25 cellular contexts compared by ENCODE assay signal in genomic region chr1:69777423-69777822, GRCh38.
"Had no signal": no experiment of that assay in that cellular context is flagged by ENCODE, and none has a peak within 500 bp of the region (broad histone marks: within the 10 kb centered on the region; RNA-seq: fewer than 3 reads in every experiment).

No MANE protein-coding gene starts in this region.

- H3K9me3 Mint-ChIP-seq: nephron progenitor cell had no signal

- H3K9me3 ChIP-seq: esophagus squamous epithelium, lower lobe of right lung, prostate gland, right atrium auricular region, testis, tibial artery, upper lobe of right lung, uterus had no signal

- H3K4me2 ChIP-seq: smooth muscle cell had no signal

- H3K4me1 Mint-ChIP-seq: immature natural killer cell; naive thymus-derived CD8-positive, alpha-beta T cell; nephron progenitor cell; stimulated activated effector memory CD8-positive, alpha-beta T cell treated with anti-CD3 and anti-CD28 coated beads, Interleukin-12 subunit alpha, Interleukin-12 subunit beta, amount 100 ng/mL, for 72 hours had no signal

- H3K27ac ChIP-seq: esophagus squamous epithelium, lower lobe of right lung, prostate gland, right atrium auricular region, testis, tibial artery, upper lobe of right lung, uterus had no signal

- H3K4me1 ChIP-seq: esophagus squamous epithelium, lower lobe of right lung, prostate gland, right atrium auricular region, testis, tibial artery, upper lobe of right lung, uterus had no signal

- H3K27ac Mint-ChIP-seq: immature natural killer cell; naive thymus-derived CD8-positive, alpha-beta T cell; nephron progenitor cell; stimulated activated effector memory CD8-positive, alpha-beta T cell treated with anti-CD3 and anti-CD28 coated beads, Interleukin-12 subunit alpha, Interleukin-12 subunit beta, amount 100 ng/mL, for 72 hours had no signal

- H3K27me3 ChIP-seq: dorsolateral prefrontal cortex, esophagus squamous epithelium, right atrium auricular region, testis, tibial artery, upper lobe of right lung, uterus had no signal

- H3K36me3 ChIP-seq: esophagus squamous epithelium, lower lobe of right lung, prostate gland, right atrium auricular region, tibial artery, upper lobe of right lung, uterus had no signal

- H3K27me3 Mint-ChIP-seq: naive thymus-derived CD8-positive, alpha-beta T cell had no signal

- DNase-seq: dorsolateral prefrontal cortex; effector CD4-positive, alpha-beta T cell; esophagus squamous epithelium; hypothalamus; immature natural killer cell; islet precursor cell; left ventricle myocardium superior; lower lobe of right lung; naive thymus-derived CD8-positive, alpha-beta T cell; nephron progenitor cell; stimulated activated CD4-positive, alpha-beta T cell treated with anti-CD3 and anti-CD28 coated beads, Interleukin-12 subunit alpha, Interleukin-12 subunit beta, amount 100 ng/mL, for 4 hours; stimulated activated CD4-positive, alpha-beta T cell treated with anti-CD3 and anti-CD28 coated beads, Interleukin-1b, Interleukin-23, amount 100 ng/mL, for 48 hours; stimulated activated CD4-positive, alpha-beta T cell treated with anti-CD3 and anti-CD28 coated beads, Interleukin-4, amount 100 ng/mL, for 1 hour; stimulated activated naive CD4-positive, alpha-beta T cell treated with Interleukin-2 at 50 U/mL for 16 hours; testis; tibial artery; upper lobe of right lung; uterus had no signal

- H3K4me3 ChIP-seq: dorsolateral prefrontal cortex, esophagus squamous epithelium, lower lobe of right lung, prostate gland, right atrium auricular region, smooth muscle cell, testis, tibial artery, upper lobe of right lung, uterus had no signal

- FAIRE-seq: colon, frontal cortex had no signal

- H3K4me3 Mint-ChIP-seq: immature natural killer cell; naive thymus-derived CD8-positive, alpha-beta T cell; nephron progenitor cell; stimulated activated effector memory CD8-positive, alpha-beta T cell treated with anti-CD3 and anti-CD28 coated beads, Interleukin-12 subunit alpha, Interleukin-12 subunit beta, amount 100 ng/mL, for 72 hours had no signal

- ATAC-seq: left ventricle myocardium superior; lower lobe of right lung; naive thymus-derived CD8-positive, alpha-beta T cell; sciatic nerve; stimulated activated effector memory CD8-positive, alpha-beta T cell treated with anti-CD3 and anti-CD28 coated beads, Interleukin-12 subunit alpha, Interleukin-12 subunit beta, amount 100 ng/mL, for 72 hours; upper lobe of right lung had no signal

- H3K36me3 Mint-ChIP-seq: immature natural killer cell; naive thymus-derived CD8-positive, alpha-beta T cell; stimulated activated effector memory CD8-positive, alpha-beta T cell treated with anti-CD3 and anti-CD28 coated beads, Interleukin-12 subunit alpha, Interleukin-12 subunit beta, amount 100 ng/mL, for 72 hours had no signal
